1 cellular context compared by ENCODE assay signal in the genomic region with DNA sequence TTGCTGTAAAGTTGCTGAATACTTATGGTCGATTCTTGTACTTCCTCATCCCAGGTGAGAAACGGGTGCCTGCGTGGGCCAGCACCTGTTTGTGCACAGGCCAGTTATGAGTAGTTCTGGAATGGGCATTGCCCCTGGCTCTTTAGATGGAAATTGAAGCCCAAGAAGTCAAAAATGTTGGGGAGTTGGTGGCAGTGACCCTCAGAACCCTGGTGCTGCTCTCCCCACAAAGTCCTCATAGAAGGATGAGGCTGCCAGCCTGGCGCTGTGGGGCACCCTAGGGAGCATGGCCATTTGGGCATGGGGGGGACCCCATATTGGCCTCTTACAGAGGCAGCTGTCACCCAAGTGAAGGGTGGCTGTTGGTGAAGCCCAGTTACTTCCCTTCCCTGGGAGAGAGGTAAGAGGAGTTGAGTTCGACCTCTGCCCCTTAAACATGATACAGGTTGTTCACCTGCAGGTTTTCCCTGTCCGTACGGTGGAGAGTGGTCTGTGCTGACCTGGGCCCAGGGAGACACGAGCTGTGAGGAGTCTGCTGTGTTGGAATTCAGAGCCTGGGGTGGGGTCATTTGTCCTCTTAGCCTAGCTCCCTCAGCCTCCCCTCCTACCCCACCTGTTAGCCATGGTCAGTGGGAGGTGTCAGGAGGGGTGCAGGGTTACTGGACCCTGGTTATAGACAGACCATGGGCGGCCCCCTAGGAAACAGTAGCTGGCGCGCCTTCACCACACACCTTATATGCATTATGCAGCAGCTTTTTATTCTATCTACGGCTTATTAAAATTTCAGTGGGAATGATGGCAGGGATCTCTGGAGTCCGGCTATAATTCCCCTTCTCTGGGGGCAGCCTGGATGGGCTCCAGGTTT.
TF ChIP-seq lines count a peak whose summit lies in the region.

No MANE protein-coding gene starts in this region.

TF ChIP-seq in SK-N-SH, 30 proteins besides CTCF, POLR2A, EP300 and RAD21 (continued from another document):
- TF ChIP-seq EZH2phosphoT487 (IDR thresholded peaks at IDR 0.05; ENCODE audit: borderline replicate concordance, low read depth) (no peak), RXRA (IDR thresholded peaks at IDR 0.05; ENCODE audit: borderline replicate concordance, low read depth) (no peak), GABPA (IDR thresholded peaks at IDR 0.05; ENCODE audit: low read depth) (no peak), CHD2 (IDR thresholded peaks at IDR 0.05; ENCODE audit: low read length, partially characterized antibody) (no peak), TAF1 (IDR thresholded peaks at IDR 0.05; ENCODE audit: borderline replicate concordance, low read depth, low read length) (no peak), JUND (IDR thresholded peaks at IDR 0.05) (no peak), NFIC (IDR thresholded peaks at IDR 0.05; ENCODE audit: borderline replicate concordance) (no peak), MEF2A (IDR thresholded peaks at IDR 0.05; ENCODE audit: borderline replicate concordance, low read depth) (no peak), FOXM1 (IDR thresholded peaks at IDR 0.05; ENCODE audit: low read depth) (no peak), YY1 (IDR thresholded peaks at IDR 0.05; ENCODE audit: low read depth) (no peak), ELF1 (IDR thresholded peaks at IDR 0.05) (no peak), NRF1 (IDR thresholded peaks at IDR 0.05; ENCODE audit: low read depth, low read length) (no peak)
- TF ChIP-seq, protein P1, sequence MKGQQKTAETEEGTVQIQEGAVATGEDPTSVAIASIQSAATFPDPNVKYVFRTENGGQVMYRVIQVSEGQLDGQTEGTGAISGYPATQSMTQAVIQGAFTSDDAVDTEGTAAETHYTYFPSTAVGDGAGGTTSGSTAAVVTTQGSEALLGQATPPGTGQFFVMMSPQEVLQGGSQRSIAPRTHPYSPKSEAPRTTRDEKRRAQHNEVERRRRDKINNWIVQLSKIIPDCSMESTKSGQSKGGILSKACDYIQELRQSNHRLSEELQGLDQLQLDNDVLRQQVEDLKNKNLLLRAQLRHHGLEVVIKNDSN (IDR thresholded peaks at IDR 0.05; ENCODE audit: borderline replicate concordance, low read depth), result no peak
- TF ChIP-seq, protein P2, sequence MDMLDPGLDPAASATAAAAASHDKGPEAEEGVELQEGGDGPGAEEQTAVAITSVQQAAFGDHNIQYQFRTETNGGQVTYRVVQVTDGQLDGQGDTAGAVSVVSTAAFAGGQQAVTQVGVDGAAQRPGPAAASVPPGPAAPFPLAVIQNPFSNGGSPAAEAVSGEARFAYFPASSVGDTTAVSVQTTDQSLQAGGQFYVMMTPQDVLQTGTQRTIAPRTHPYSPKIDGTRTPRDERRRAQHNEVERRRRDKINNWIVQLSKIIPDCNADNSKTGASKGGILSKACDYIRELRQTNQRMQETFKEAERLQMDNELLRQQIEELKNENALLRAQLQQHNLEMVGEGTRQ (IDR thresholded peaks at IDR 0.05; ENCODE audit: borderline replicate concordance, low read depth, low read length), result no peak
- TF ChIP-seq, protein P3, sequence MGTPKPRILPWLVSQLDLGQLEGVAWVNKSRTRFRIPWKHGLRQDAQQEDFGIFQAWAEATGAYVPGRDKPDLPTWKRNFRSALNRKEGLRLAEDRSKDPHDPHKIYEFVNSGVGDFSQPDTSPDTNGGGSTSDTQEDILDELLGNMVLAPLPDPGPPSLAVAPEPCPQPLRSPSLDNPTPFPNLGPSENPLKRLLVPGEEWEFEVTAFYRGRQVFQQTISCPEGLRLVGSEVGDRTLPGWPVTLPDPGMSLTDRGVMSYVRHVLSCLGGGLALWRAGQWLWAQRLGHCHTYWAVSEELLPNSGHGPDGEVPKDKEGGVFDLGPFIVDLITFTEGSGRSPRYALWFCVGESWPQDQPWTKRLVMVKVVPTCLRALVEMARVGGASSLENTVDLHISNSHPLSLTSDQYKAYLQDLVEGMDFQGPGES (IDR thresholded peaks at IDR 0.05; ENCODE audit: low read depth, low read length), result no peak
